ENCODE assay signal across 1 cellular context in genomic region chr11:3218483-3219280, GRCh38.
TF ChIP-seq lines count a peak whose summit lies in the region.

Gene MRGPRG (minus strand): TSS chr11:3218813. CDS start chr11:3218813, 0 bp downstream.

TF ChIP-seq in HepG2, 621 proteins besides CTCF, POLR2A, EP300 and RAD21:
- no peak for TF ChIP-seq HNRNPH1 (optimal IDR thresholded peaks at IDR 0.05; ENCODE audit: low read depth, low read length)
- TF ChIP-seq ZNF263 (CRISPR knock-in tag; IDR thresholded peaks at IDR 0.05), result no peak
- no peak for TF ChIP-seq JARID2 (CRISPR knock-in tag; IDR thresholded peaks at IDR 0.05; ENCODE audit: insufficient replicate concordance)
- TF ChIP-seq RELA (CRISPR knock-in tag; IDR thresholded peaks at IDR 0.05), result no peak
- TF ChIP-seq SIX4 (CRISPR knock-in tag; IDR thresholded peaks at IDR 0.05), result no peak
- no peak for TF ChIP-seq E2F2 (CRISPR knock-in tag; IDR thresholded peaks at IDR 0.05; ENCODE audit: borderline replicate concordance)
- no peak for TF ChIP-seq ZEB1 (IDR thresholded peaks at IDR 0.05; ENCODE audit: insufficient replicate concordance, low read depth)
- no peak for TF ChIP-seq CEBPZ (IDR thresholded peaks at IDR 0.05; ENCODE audit: low read length)
